ENCODE assay signal across 8 cellular contexts in genomic region chr16:49282690-49283375, GRCh38. TPM values are rescaled to one million over a fixed set of nuclear protein-coding genes. Genes with fewer than 3 reads are reported as not detected.
DNase-seq lines count a peak whose midpoint lies in the region; ATAC-seq lines count a peak whose summit lies in the region.

No MANE protein-coding gene starts in this region.

- H4K91ac ChIP-seq in mesenchymal stem cell (ENCODE audit: low read length), result no peak overlapping the region

- no peak overlapping the region for H3K4ac ChIP-seq in mesenchymal stem cell (ENCODE audit: low read depth in 1 of 2, low read length in 2 of 2)

- no peak overlapping the region for H2BK12ac ChIP-seq in mesenchymal stem cell (ENCODE audit: low read length in 2 of 2)

- WGBS in mesenchymal stem cell, result 2% methylated on average over 49 of the region's 49 CpGs
- 2% methylated on average over 49 of the region's 49 CpGs for WGBS in urinary bladder

- H3K23ac ChIP-seq in mesenchymal stem cell (ENCODE audit: low read length in 2 of 2), result peak overlapping the region in 1 of 2 experiments; percentile 72

- peak overlapping the region; percentile 27 for H2AFZ ChIP-seq in mesenchymal stem cell (ENCODE audit: low read depth, low read length)

- H3K79me1 ChIP-seq in mesenchymal stem cell (replicated peaks; ENCODE audit: low read length, poor library complexity, severe bottlenecking), result no peaks in the 10 kb centered on the region

- no peak overlapping the region for H3K9ac ChIP-seq in mesenchymal stem cell (ENCODE audit: low read length)

- H3K18ac ChIP-seq in mesenchymal stem cell (ENCODE audit: low read depth in 1 of 2, low read length in 2 of 2), result no peak overlapping the region

- ATAC-seq in Right ventricle myocardium inferior (no peak), left cardiac atrium (no peak)
- ATAC-seq in activated naive CD8-positive, alpha-beta T cell treated with anti-CD3 and anti-CD28 coated beads, Interleukin-2, amount 50 U/mL, for 24 hours, result no peak

- no peak overlapping the region for H2AK5ac ChIP-seq in mesenchymal stem cell (ENCODE audit: low read length, severe bottlenecking)

- peak overlapping the region; percentile 72 for H3K4me2 ChIP-seq in mesenchymal stem cell (ENCODE audit: low read length, poor library complexity, severe bottlenecking)

- peaks cover 24% of the 10 kb centered on the region for H3K4me1 ChIP-seq in mesenchymal stem cell (ENCODE audit: control insufficient read depth, insufficient read depth, low read depth, low read length)
- H3K4me1 ChIP-seq in urinary bladder (ENCODE audit: insufficient read depth), result peaks cover 6% of the 10 kb centered on the region

- intact Hi-C loops in Right ventricle myocardium inferior (cut with DNase I), result no loop called here
- intact Hi-C loops in left cardiac atrium (cut with DNase I), result no loop called here

- H4K8ac ChIP-seq in mesenchymal stem cell (ENCODE audit: low read length), result no peak overlapping the region

- no peaks in the 10 kb centered on the region for H3K9me3 ChIP-seq in mesenchymal stem cell (ENCODE audit: control insufficient read depth, low read length)

- H3K14ac ChIP-seq in mesenchymal stem cell (ENCODE audit: low read length in 2 of 2), result no peak overlapping the region

- peaks cover 63 to 76% of the 10 kb centered on the region in 2 experiments for H3K27me3 ChIP-seq in mesenchymal stem cell (ENCODE audit: control insufficient read depth in 1 of 2, insufficient read depth in 1 of 2, low read length in 2 of 2)

- H3K9me3 Mint-ChIP-seq in activated naive CD8-positive, alpha-beta T cell treated with anti-CD3 and anti-CD28 coated beads, Interleukin-2, amount 50 U/mL, for 24 hours, result no peaks in the 10 kb centered on the region

- peak overlapping the region; percentile 56 for H3K4me3 Mint-ChIP-seq in activated naive CD8-positive, alpha-beta T cell treated with anti-CD3 and anti-CD28 coated beads, Interleukin-2, amount 50 U/mL, for 24 hours

- no peaks in the 10 kb centered on the region for H3K36me3 ChIP-seq in mesenchymal stem cell (ENCODE audit: control insufficient read depth in 1 of 2, insufficient read depth in 2 of 2, low read depth in 1 of 2, low read length in 2 of 2)
- no peaks in the 10 kb centered on the region for H3K36me3 ChIP-seq in urinary bladder (ENCODE audit: insufficient read depth)

- no peak overlapping the region for H2BK120ac ChIP-seq in mesenchymal stem cell (ENCODE audit: low read depth, low read length)

- H3K27ac ChIP-seq in mesenchymal stem cell (ENCODE audit: low read length, poor library complexity, severe bottlenecking), result no peak overlapping the region
- H3K27ac ChIP-seq in urinary bladder (ENCODE audit: low read depth), result no peak overlapping the region

- peaks cover 67% of the 10 kb centered on the region for H3K27me3 Mint-ChIP-seq in activated naive CD8-positive, alpha-beta T cell treated with anti-CD3 and anti-CD28 coated beads, Interleukin-2, amount 50 U/mL, for 24 hours

- H3K27ac Mint-ChIP-seq in activated naive CD8-positive, alpha-beta T cell treated with anti-CD3 and anti-CD28 coated beads, Interleukin-2, amount 50 U/mL, for 24 hours, result no peak overlapping the region

- H2BK15ac ChIP-seq in mesenchymal stem cell (ENCODE audit: low read depth, poor library complexity, severe bottlenecking), result no peak overlapping the region

- no peaks in the 10 kb centered on the region for H3K36me3 Mint-ChIP-seq in activated naive CD8-positive, alpha-beta T cell treated with anti-CD3 and anti-CD28 coated beads, Interleukin-2, amount 50 U/mL, for 24 hours (ENCODE audit: low read depth)

- H3K4me3 ChIP-seq in mesenchymal stem cell (ENCODE audit: insufficient read depth in 1 of 2, low read depth in 1 of 2, low read length in 2 of 2) (peak overlapping the region in 1 of 2 experiments; percentile 56), urinary bladder (ENCODE audit: low read depth, low read length) (peak overlapping the region; percentile 40)

- DNase-seq in Right ventricle myocardium inferior (ENCODE audit: missing footprints), result peak; percentile 76
- DNase-seq in left cardiac atrium, result no peak
- DNase-seq in activated naive CD8-positive, alpha-beta T cell treated with anti-CD3 and anti-CD28 coated beads, Interleukin-2, amount 50 U/mL, for 24 hours, result no peak
- DNase-seq in mesenchymal stem cell, result no peak
- no peak for DNase-seq in cerebellar nuclear complex (lab: John Stamatoyannopoulos, UW)
- no peak for DNase-seq in NCI-H2196 (lab: John Stamatoyannopoulos, UW; ENCODE audit: unreplicated experiment)
- no peak for DNase-seq in H4 (ENCODE audit: low spot score)

- H3K4me1 Mint-ChIP-seq in activated naive CD8-positive, alpha-beta T cell treated with anti-CD3 and anti-CD28 coated beads, Interleukin-2, amount 50 U/mL, for 24 hours, result peaks cover 11% of the 10 kb centered on the region

- no peak overlapping the region for H2BK5ac ChIP-seq in mesenchymal stem cell (ENCODE audit: low read depth, low read length, poor library complexity, severe bottlenecking)

RNA-seq across cellular contexts. Expression of gene CBLN1, which starts 1.2 kb away (rescaled TPM):
- total RNA-seq in Right ventricle myocardium inferior (0.89 TPM), left cardiac atrium (1 to 10 TPM in 1 of 2 donors, under 1 TPM in 1; 0.89 to 1.9 TPM), urinary bladder (6.8 TPM)
- not detected for polyA plus RNA-seq in mesenchymal stem cell (2013, experiment 1 of 2)
- not detected for polyA plus RNA-seq in mesenchymal stem cell (2013, experiment 2 of 2)
- 0.04 TPM for polyA plus RNA-seq in urinary bladder
- 0.41 and 0.68 TPM in 2 replicates for total RNA-seq in H4 (2014; rRNA removed; shearing (Covaris generic))
